In the genomic region with DNA sequence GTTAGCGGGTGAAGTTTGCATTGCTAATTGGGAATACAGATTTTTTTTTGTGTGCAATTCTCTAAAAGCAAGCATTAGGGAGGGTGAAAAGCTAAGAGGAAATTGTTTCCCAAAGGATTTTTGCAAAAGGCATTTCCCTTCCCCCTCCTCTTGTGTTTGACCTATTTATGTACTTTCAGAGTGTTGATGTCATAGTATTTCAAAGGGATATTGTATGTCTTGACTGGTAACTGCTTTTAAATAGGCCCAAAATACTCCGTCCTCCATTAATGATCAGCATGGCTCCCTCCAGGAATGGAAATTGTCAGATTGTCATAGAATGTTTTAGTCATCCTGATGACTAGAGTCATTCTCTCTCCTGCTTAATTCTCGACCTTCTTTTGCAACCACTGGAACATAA, we compare ENCODE assay signal across 23 cellular contexts. TPM values are rescaled to one million over a fixed set of nuclear protein-coding genes. Genes with fewer than 3 reads are reported as not detected.
DNase-seq lines count a peak whose midpoint lies in the region; ATAC-seq and TF ChIP-seq lines count a peak whose summit lies in the region.
"Had no signal": no experiment of that assay in that cellular context is flagged by ENCODE, and none has a peak within 500 bp of the region (broad histone marks: within the 10 kb centered on the region; RNA-seq: fewer than 3 reads in every experiment).

No MANE protein-coding gene starts in this region.

- H3K4me1 ChIP-seq in BLaER1 treated with 17β-estradiol and CSF1 and Interleukin-3, amounts not matched to agents 10 nM and 100 nM: peaks cover 0 to 20% (median 16%) of the 10 kb centered on the region in 10 experiments; a peak in 15 of 20 replicates
- H3K4me1 ChIP-seq: spleen had no signal

- H3K4me1 Mint-ChIP-seq in endothelial cell (ENCODE audit: unreplicated experiment) (peaks cover 74% of the 10 kb centered on the region), nephron progenitor cell (peaks cover 88% of the 10 kb centered on the region)
- H3K4me1 Mint-ChIP-seq: T-cell had no signal

- H3K36me3 Mint-ChIP-seq in endothelial cell (ENCODE audit: low read depth, unreplicated experiment) (no peaks in the 10 kb centered on the region), nephron progenitor cell (ENCODE audit: low read depth) (peaks cover 33% of the 10 kb centered on the region)
- no peaks in the 10 kb centered on the region for H3K36me3 Mint-ChIP-seq in activated naive CD4-positive, alpha-beta T cell treated with anti-CD3 and anti-CD28 coated beads, Interleukin-2, amount 50 U/mL, for 72 hours
- H3K36me3 Mint-ChIP-seq: activated CD8-positive, alpha-beta memory T cell treated with anti-CD3 and anti-CD28 coated beads, Interleukin-2, amount 10 ng/mL, durations not matched to agents 7 days and 5 days; activated naive CD8-positive, alpha-beta T cell treated with anti-CD3 and anti-CD28 coated beads, Interleukin-2, amount 10 ng/mL, durations not matched to agents 7 days and 5 days; T-cell had no signal

- H3K4me3 Mint-ChIP-seq in endothelial cell (ENCODE audit: unreplicated experiment): peak overlapping the region; percentile 0
- peak overlapping the region; percentile 52 for H3K4me3 Mint-ChIP-seq in nephron progenitor cell
- H3K4me3 Mint-ChIP-seq: activated CD8-positive, alpha-beta memory T cell treated with anti-CD3 and anti-CD28 coated beads, Interleukin-2, amount 10 ng/mL, durations not matched to agents 7 days and 5 days; activated naive CD8-positive, alpha-beta T cell treated with anti-CD3 and anti-CD28 coated beads, Interleukin-2, amount 10 ng/mL, durations not matched to agents 7 days and 5 days; T-cell had no signal

- no peak overlapping the region for H3K4me3 ChIP-seq in BLaER1 treated with 17β-estradiol and CSF1 and Interleukin-3, amounts not matched to agents 10 nM and 100 nM
- H3K4me3 ChIP-seq: spleen had no signal

- H3K27me3 Mint-ChIP-seq in endothelial cell (ENCODE audit: unreplicated experiment) (no peaks in the 10 kb centered on the region), nephron progenitor cell (ENCODE audit: low read depth, poor library complexity) (peaks cover 3% of the 10 kb centered on the region)

- ATAC-seq in activated naive CD4-positive, alpha-beta T cell treated with anti-CD3 and anti-CD28 coated beads, Interleukin-2, amount 50 U/mL, for 72 hours: no peak
- ATAC-seq in HG02763 (IDR thresholded peaks at IDR 0.05; ENCODE audit: unreplicated experiment): no peak
- ATAC-seq: activated CD8-positive, alpha-beta memory T cell treated with anti-CD3 and anti-CD28 coated beads, Interleukin-2, amount 10 ng/mL, durations not matched to agents 7 days and 5 days; HCT116; T-cell had no signal

- no peak overlapping the region for H3K9ac ChIP-seq in BLaER1 treated with 17β-estradiol and CSF1 and Interleukin-3, amounts not matched to agents 10 nM and 100 nM

- H3K9me3 ChIP-seq in BLaER1 treated with 17β-estradiol and CSF1 and Interleukin-3, amounts not matched to agents 10 nM and 100 nM (replicated peaks in 1 of 11): no peaks in the 10 kb centered on the region
- H3K9me3 ChIP-seq: neutrophil, spleen had no signal

- DNase-seq in NCI-H69 (lab: John Stamatoyannopoulos, UW): peak; percentile 5
- no peak for DNase-seq in endothelial cell (ENCODE audit: low spot score)
- no peak for DNase-seq in nephron progenitor cell
- no peak for DNase-seq in activated naive CD4-positive, alpha-beta T cell treated with anti-CD3 and anti-CD28 coated beads, Interleukin-2, amount 50 U/mL, for 72 hours (ENCODE audit: low spot score in 2 of 2)
- no peak for DNase-seq in stimulated activated CD4-positive, alpha-beta T cell treated with anti-CD3 and anti-CD28 coated beads, Interleukin-4, amount 100 ng/mL, for 1 hour
- DNase-seq in nucleus accumbens (lab: John Stamatoyannopoulos, UW): no peak
- DNase-seq: activated CD4-positive, alpha-beta T cell treated with anti-CD3 and anti-CD28 coated beads for 48 hours; activated CD8-positive, alpha-beta memory T cell treated with anti-CD3 and anti-CD28 coated beads, Interleukin-2, amount 10 ng/mL, durations not matched to agents 7 days and 5 days; activated naive CD8-positive, alpha-beta T cell treated with anti-CD3 and anti-CD28 coated beads, Interleukin-2, amount 10 ng/mL, durations not matched to agents 7 days and 5 days; Calu3; foreskin fibroblast; hypothalamus; NCI-H1417; NCI-H2171 treated with DMSO at 0.1 percent for 48 hours; NCI-H526; spleen; T-cell had no signal

- no peaks in the 10 kb centered on the region for H3K36me3 ChIP-seq in BLaER1 treated with 17β-estradiol and CSF1 and Interleukin-3, amounts not matched to agents 10 nM and 100 nM
- H3K36me3 ChIP-seq: neutrophil, spleen had no signal

- no peak overlapping the region for H3K27ac ChIP-seq in BLaER1 treated with 17β-estradiol and CSF1 and Interleukin-3, amounts not matched to agents 10 nM and 100 nM
- H3K27ac ChIP-seq: neutrophil, spleen had no signal

- H3K9me3 Mint-ChIP-seq in endothelial cell (ENCODE audit: unreplicated experiment): no peaks in the 10 kb centered on the region
- H3K9me3 Mint-ChIP-seq in nephron progenitor cell: peaks cover 5% of the 10 kb centered on the region
- no peaks in the 10 kb centered on the region for H3K9me3 Mint-ChIP-seq in activated naive CD4-positive, alpha-beta T cell treated with anti-CD3 and anti-CD28 coated beads, Interleukin-2, amount 50 U/mL, for 72 hours
- H3K9me3 Mint-ChIP-seq: activated naive CD8-positive, alpha-beta T cell treated with anti-CD3 and anti-CD28 coated beads, Interleukin-2, amount 10 ng/mL, durations not matched to agents 7 days and 5 days; T-cell had no signal

- H3K27ac Mint-ChIP-seq in endothelial cell (ENCODE audit: unreplicated experiment) (peak overlapping the region; percentile 30), nephron progenitor cell (peak overlapping the region; percentile 50)
- no peak overlapping the region for H3K27ac Mint-ChIP-seq in activated naive CD4-positive, alpha-beta T cell treated with anti-CD3 and anti-CD28 coated beads, Interleukin-2, amount 50 U/mL, for 72 hours
- H3K27ac Mint-ChIP-seq: activated CD8-positive, alpha-beta memory T cell treated with anti-CD3 and anti-CD28 coated beads, Interleukin-2, amount 10 ng/mL, durations not matched to agents 7 days and 5 days; activated naive CD8-positive, alpha-beta T cell treated with anti-CD3 and anti-CD28 coated beads, Interleukin-2, amount 10 ng/mL, durations not matched to agents 7 days and 5 days; T-cell had no signal

- TF ChIP-seq CTCF in endothelial cell (IDR thresholded peaks at IDR 0.05; ENCODE audit: unreplicated experiment): no peak
- TF ChIP-seq CTCF in nephron progenitor cell (IDR thresholded peaks at IDR 0.05): no peak

- H3K27me3 ChIP-seq in BLaER1 treated with 17β-estradiol and CSF1 and Interleukin-3, amounts not matched to agents 10 nM and 100 nM: no peaks in the 10 kb centered on the region
- H3K27me3 ChIP-seq: neutrophil, spleen had no signal

- peak overlapping the region in 6 of 11 experiments; percentile 1 to 27 (median 16); a peak in 7 of 22 replicates for H3K4me2 ChIP-seq in BLaER1 treated with 17β-estradiol and CSF1 and Interleukin-3, amounts not matched to agents 10 nM and 100 nM

- H4K20me1 ChIP-seq in BLaER1 treated with 17β-estradiol and CSF1 and Interleukin-3, amounts not matched to agents 10 nM and 100 nM: no peaks in the 10 kb centered on the region

RNA-seq across cellular contexts. Expression of a gene that starts 32.4 kb away (rescaled TPM):
- 74.0 TPM for total RNA-seq in endothelial cell (ENCODE audit: unreplicated experiment)
- under 1 TPM; 0.02 to 0.08 TPM for total RNA-seq in activated naive CD4-positive, alpha-beta T cell treated with anti-CD3 and anti-CD28 coated beads, Interleukin-2, amount 50 U/mL, for 72 hours
- total RNA-seq: activated naive CD8-positive, alpha-beta T cell treated with anti-CD3 and anti-CD28 coated beads, Interleukin-2, amount 10 ng/mL, durations not matched to agents 7 days and 5 days; Calu3; Daoy; HT-29 had no signal

Comparison
In these comparisons a context has a peak if more than half of its experiments do, and no peak if none do; other contexts are left out.
1. H3K27ac Mint-ChIP-seq: peak in endothelial cell (single experiment) and nephron progenitor cell (single experiment); none in activated naive CD4-positive, alpha-beta T cell treated with anti-CD3 and anti-CD28 coated beads, Interleukin-2, amount 50 U/mL, for 72 hours (0 of 2).
2. RNA of a gene that starts 32.4 kb away (total RNA-seq): 74.0 TPM in endothelial cell (single experiment); 0.02 to 0.08 TPM in activated naive CD4-positive, alpha-beta T cell treated with anti-CD3 and anti-CD28 coated beads, Interleukin-2, amount 50 U/mL, for 72 hours; every median in the first group is over 10 times any median in the second.